ENCODE assay signal across 8 cellular contexts in the genomic region with DNA sequence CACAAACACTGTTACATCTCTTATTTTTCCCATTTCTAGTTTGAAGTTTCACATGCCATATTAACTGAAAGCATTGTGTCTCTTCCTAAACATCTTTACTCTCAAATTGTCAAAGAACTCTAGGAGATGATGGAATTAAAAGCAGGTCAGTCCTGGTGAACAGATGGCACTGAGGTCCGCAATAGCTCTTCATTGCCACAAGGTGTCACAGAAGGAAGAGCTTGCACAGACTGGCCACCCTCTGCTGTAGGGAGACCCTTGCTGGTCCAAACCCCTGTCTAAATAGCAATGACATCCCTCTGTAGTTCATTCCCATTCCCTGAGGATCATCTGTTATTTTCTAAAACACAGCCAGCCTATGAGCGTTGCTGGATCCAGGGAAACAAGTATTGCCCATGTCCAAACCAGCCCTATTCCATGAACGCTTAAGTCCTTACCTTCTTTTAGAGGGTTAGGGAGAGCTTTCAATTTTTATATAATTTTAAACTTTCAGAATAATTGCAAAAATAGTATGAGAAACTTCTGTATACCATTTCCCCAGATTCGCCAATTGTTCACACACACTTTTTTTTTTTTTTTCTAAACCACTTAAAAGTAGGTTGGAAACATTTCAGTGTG. TPM values are rescaled to one million over a fixed set of nuclear protein-coding genes. Genes with fewer than 3 reads are reported as not detected.
DNase-seq lines count a peak whose midpoint lies in the region; ATAC-seq and TF ChIP-seq lines count a peak whose summit lies in the region.

No MANE protein-coding gene starts in this region.

- peak; percentile 17 for DNase-seq in activated naive CD4-positive, alpha-beta T cell treated with anti-CD3 and anti-CD28 coated beads for 36 hours
- DNase-seq in activated naive CD4-positive, alpha-beta T cell treated with anti-CD3 and anti-CD28 coated beads, Interleukin-2, amount 50 U/mL, for 16 hours: no peak
- DNase-seq in LNCaP clone FGC (ENCODE audit: low read depth) (no peak), left colon (no peak), stomach (no peak)

- peak; percentile 75 for ATAC-seq in GM21825 (IDR thresholded peaks at IDR 0.05; ENCODE audit: unreplicated experiment)
- ATAC-seq in left colon: peak; percentile 66
- no peak for ATAC-seq in HG03108 (IDR thresholded peaks at IDR 0.05; ENCODE audit: unreplicated experiment)

- H3K27me3 Mint-ChIP-seq in activated naive CD4-positive, alpha-beta T cell treated with anti-CD3 and anti-CD28 coated beads for 36 hours (ENCODE audit: low read depth): no peaks in the 10 kb centered on the region

- H3K9me3 ChIP-seq in stomach: no peaks in the 10 kb centered on the region

- H3K4me3 ChIP-seq in LNCaP clone FGC (ENCODE audit: low read depth, low read length) (no peak overlapping the region), stomach (no peak overlapping the region)

- H3K36me3 ChIP-seq in stomach: no peaks in the 10 kb centered on the region

- no peak for TF ChIP-seq EP300 in stomach (IDR thresholded peaks at IDR 0.05)

- no peaks in the 10 kb centered on the region for H3K4me1 Mint-ChIP-seq in activated naive CD4-positive, alpha-beta T cell treated with anti-CD3 and anti-CD28 coated beads for 36 hours (ENCODE audit: low read depth)

- H3K36me3 Mint-ChIP-seq in activated naive CD4-positive, alpha-beta T cell treated with anti-CD3 and anti-CD28 coated beads for 36 hours (ENCODE audit: low read depth): no peaks in the 10 kb centered on the region

- TF ChIP-seq CTCF in LNCaP clone FGC (IDR thresholded peaks at IDR 0.05; ENCODE audit: control insufficient read depth, extremely low read depth, insufficient read depth) (peak; percentile 56), VCaP (conservative IDR thresholded peaks at IDR 0.05) (peak; percentile 72), stomach (IDR thresholded peaks at IDR 0.05) (peak in 3 of 7 experiments; percentile 12 to 22 (median 13))

- WGBS in stomach, 5 donors: 83 to 94% (median 93%) methylated on average over 4 of the region's 4 CpGs

- H3K4me1 ChIP-seq in stomach: no peaks in the 10 kb centered on the region

- no peaks in the 10 kb centered on the region for H3K27me3 ChIP-seq in stomach

- no peak overlapping the region for H3K27ac Mint-ChIP-seq in activated naive CD4-positive, alpha-beta T cell treated with anti-CD3 and anti-CD28 coated beads for 36 hours

- CTCF ChIA-PET in activated naive CD4-positive, alpha-beta T cell treated with anti-CD3 and anti-CD28 coated beads for 36 hours (lab: Charles Lee): interaction anchor here (0.7 to 1.6 kb wide), 6 partner anchors 10 to 359 kb away, joined by 3 to 5 read pairs (median 4); partner anchors contain the start of gene HDAC2

- TF ChIP-seq POLR2A in stomach (IDR thresholded peaks at IDR 0.05): no peak

- H3K9me3 Mint-ChIP-seq in activated naive CD4-positive, alpha-beta T cell treated with anti-CD3 and anti-CD28 coated beads for 36 hours: no peaks in the 10 kb centered on the region

- intact Hi-C loops in activated naive CD4-positive, alpha-beta T cell treated with anti-CD3 and anti-CD28 coated beads for 36 hours (cut with micrococcal nuclease): loop anchor here (5.0 kb wide), 1 partner anchor 321 kb away; no protein-coding TSS in a partner anchor
- intact Hi-C loops in left colon (cut with DNase I, micrococcal nuclease) (no loop called here), stomach (cut with DNase I; ENCODE audit: low total_unique reads) (no loop called here)

- no peak overlapping the region for H3K4me3 Mint-ChIP-seq in activated naive CD4-positive, alpha-beta T cell treated with anti-CD3 and anti-CD28 coated beads for 36 hours

- no peak overlapping the region for H3K27ac ChIP-seq in VCaP
- no peak overlapping the region for H3K27ac ChIP-seq in stomach

RNA-seq across cellular contexts. Expression of gene HDAC2, which starts 10.1 kb away (rescaled TPM):
- total RNA-seq in activated naive CD4-positive, alpha-beta T cell treated with anti-CD3 and anti-CD28 coated beads for 36 hours: 10 to 100 TPM; 75.8 to 82.3 TPM
- 10 to 100 TPM; 59.9 to 62.5 TPM for total RNA-seq in left colon
- total RNA-seq in stomach: 100 to 1,000 TPM in 1 of 5 donors, 10 to 100 TPM in 4; 11.0 to 106 (median 65.6) TPM
- polyA plus RNA-seq in stomach: 10 to 100 TPM; 53.4 to 61.3 (median 53.5) TPM
